ENCODE assay signal across 8 cellular contexts in genomic region chr13:30572859-30573275, GRCh38. TPM values are rescaled to one million over a fixed set of nuclear protein-coding genes. Genes with fewer than 3 reads are reported as not detected.
DNase-seq lines count a peak whose midpoint lies in the region; ATAC-seq, FAIRE-seq and TF ChIP-seq lines count a peak whose summit lies in the region.

No MANE protein-coding gene starts in this region.

- H3K4me1 ChIP-seq in PC-9 (replicated peaks; ENCODE audit: insufficient read depth) (peaks cover 34% of the 10 kb centered on the region), uterus (no peaks in the 10 kb centered on the region)

- CTCF ChIA-PET in activated naive CD4-positive, alpha-beta T cell treated with anti-CD3 and anti-CD28 coated beads for 36 hours (lab: Charles Lee): interaction anchor here (0.6 to 1.2 kb wide), 5 partner anchors 8 to 295 kb away, joined by 3 to 5 read pairs (median 3); no protein-coding TSS in a partner anchor
- CTCF ChIA-PET in PC-9 (lab: Charles Lee): no interaction called here

- H3K4me3 ChIP-seq in PC-9 (no peak overlapping the region; the same call in 1 of the 2 replicates), uterus (peak overlapping the region; percentile 31 to 35)

- no peaks in the 10 kb centered on the region for H3K9me3 Mint-ChIP-seq in activated naive CD4-positive, alpha-beta T cell treated with anti-CD3 and anti-CD28 coated beads for 36 hours
- H3K9me3 Mint-ChIP-seq in chondrocyte (ENCODE audit: low read depth): no peaks in the 10 kb centered on the region

- H3K27ac ChIP-seq in PC-9: no peak overlapping the region
- H3K27ac ChIP-seq in uterus: peak overlapping the region; percentile 73 to 88

- TF ChIP-seq CTCF in PC-9 (conservative IDR thresholded peaks at IDR 0.05) (no peak), chondrocyte (IDR thresholded peaks at IDR 0.05) (peak; percentile 78), uterus (IDR thresholded peaks at IDR 0.05) (peak; percentile 18 to 33 (median 26))

- FAIRE-seq in GM12891 (lab: Jason Lieb, UNC): no peak

- no peaks in the 10 kb centered on the region for H3K36me3 Mint-ChIP-seq in activated naive CD4-positive, alpha-beta T cell treated with anti-CD3 and anti-CD28 coated beads for 36 hours (ENCODE audit: low read depth)
- H3K36me3 Mint-ChIP-seq in chondrocyte (ENCODE audit: low read depth): no peaks in the 10 kb centered on the region

- peak; percentile 29 for DNase-seq in activated naive CD4-positive, alpha-beta T cell treated with anti-CD3 and anti-CD28 coated beads for 36 hours
- DNase-seq in activated naive CD4-positive, alpha-beta T cell treated with anti-CD3 and anti-CD28 coated beads, Interleukin-2, amount 50 U/mL, for 16 hours: no peak
- no peak for DNase-seq in PC-9
- DNase-seq in chondrocyte (ENCODE audit: low spot score): no peak
- peak; percentile 60 to 64 for DNase-seq in lung microvascular endothelial cell (ENCODE audit: low read depth in 2 of 2)
- no peak for DNase-seq in uterus
- DNase-seq in GM12891 (ENCODE audit: insufficient read length, low spot score): no peak

- H3K27me3 Mint-ChIP-seq in activated naive CD4-positive, alpha-beta T cell treated with anti-CD3 and anti-CD28 coated beads for 36 hours (ENCODE audit: low read depth): no peaks in the 10 kb centered on the region
- no peaks in the 10 kb centered on the region for H3K27me3 Mint-ChIP-seq in chondrocyte (ENCODE audit: low read depth)

- H4K20me1 ChIP-seq in PC-9 (ENCODE audit: insufficient read depth): no peaks in the 10 kb centered on the region

- intact Hi-C loops in activated naive CD4-positive, alpha-beta T cell treated with anti-CD3 and anti-CD28 coated beads for 36 hours (cut with micrococcal nuclease): loop anchor here (1.0 to 5.0 kb wide), 6 partner anchors 36 to 440 kb away; partner anchors contain the start of genes KATNAL1 and USPL1
- intact Hi-C loops in PC-9 (cut with micrococcal nuclease; ENCODE audit: unreplicated experiment) (loop anchor here (10.0 kb wide), 2 partner anchors 292 to 438 kb away; no protein-coding TSS in a partner anchor), uterus (cut with DNase I; ENCODE audit: low total_unique reads) (loop anchor here (10.0 kb wide), 1 partner anchor 108 kb away; the partner anchor contains the start of gene HMGB1)

- H3K27ac Mint-ChIP-seq in activated naive CD4-positive, alpha-beta T cell treated with anti-CD3 and anti-CD28 coated beads for 36 hours: peak overlapping the region; percentile 12
- peak overlapping the region; percentile 85 for H3K27ac Mint-ChIP-seq in chondrocyte (ENCODE audit: unreplicated experiment)

- H3K4me2 ChIP-seq in PC-9: peak overlapping the region; percentile 38

- H3K4me1 Mint-ChIP-seq in activated naive CD4-positive, alpha-beta T cell treated with anti-CD3 and anti-CD28 coated beads for 36 hours (ENCODE audit: low read depth): peaks cover 33% of the 10 kb centered on the region
- H3K4me1 Mint-ChIP-seq in chondrocyte (ENCODE audit: low read depth): peaks cover 40% of the 10 kb centered on the region

- H2AFZ ChIP-seq in PC-9: peak overlapping the region; percentile 9; the same call in 1 of the 2 replicates

- no peaks in the 10 kb centered on the region for H3K9me2 ChIP-seq in PC-9 (ENCODE audit: insufficient read depth)

- H3K4me3 Mint-ChIP-seq in activated naive CD4-positive, alpha-beta T cell treated with anti-CD3 and anti-CD28 coated beads for 36 hours: peak overlapping the region; percentile 41
- peak overlapping the region; percentile 51 for H3K4me3 Mint-ChIP-seq in chondrocyte (ENCODE audit: unreplicated experiment)

- no TSS peak for BruUV-seq in PC-9 (replicated peaks; lab: Mats Ljungman, UMichigan)

- H3K79me2 ChIP-seq in PC-9 (ENCODE audit: low read depth): no peaks in the 10 kb centered on the region

- H3K9me3 ChIP-seq in PC-9 (ENCODE audit: insufficient read depth, low read depth) (no peaks in the 10 kb centered on the region), uterus (no peaks in the 10 kb centered on the region)

- H3F3A ChIP-seq in PC-9 (ENCODE audit: insufficient read depth, low read depth): peaks cover 14% of the 10 kb centered on the region; the same call in 1 of the 2 replicates

- ATAC-seq in HG02571 (IDR thresholded peaks at IDR 0.05; ENCODE audit: unreplicated experiment): peak; percentile 70

- no peaks in the 10 kb centered on the region for H3K27me3 ChIP-seq in PC-9 (ENCODE audit: insufficient read depth, low read depth)
- H3K27me3 ChIP-seq in uterus: no peaks in the 10 kb centered on the region

- H3K36me3 ChIP-seq in PC-9 (ENCODE audit: low read depth): no peaks in the 10 kb centered on the region
- no peaks in the 10 kb centered on the region for H3K36me3 ChIP-seq in uterus

- POLR2A ChIA-PET in PC-9 (lab: Charles Lee; ENCODE audit: unreplicated experiment): no interaction called here

- TF ChIP-seq POLR2A in uterus (IDR thresholded peaks at IDR 0.05): no peak
- TF ChIP-seq POLR2A in GM12891 (IDR thresholded peaks at IDR 0.05; ENCODE audit: low read depth, low read length): no peak

TF ChIP-seq in GM12891, 5 proteins besides CTCF, POLR2A, EP300 and RAD21:
- TF ChIP-seq PAX5 (IDR thresholded peaks at IDR 0.05; ENCODE audit: insufficient read depth, low read length, severe bottlenecking) (no peak), TAF1 (IDR thresholded peaks at IDR 0.05; ENCODE audit: low read depth, low read length) (no peak), POU2F2 (IDR thresholded peaks at IDR 0.05; ENCODE audit: low read depth, low read length) (no peak), SPI1 (IDR thresholded peaks at IDR 0.05; ENCODE audit: low read depth, low read length) (no peak), POLR2AphosphoS5 (IDR thresholded peaks at IDR 0.05; ENCODE audit: low read depth, low read length) (no peak)

RNA-seq across cellular contexts. Expression of gene USPL1, which starts 44.9 kb away (rescaled TPM):
- 10 to 100 TPM; 10.7 to 11.3 TPM for total RNA-seq in activated naive CD4-positive, alpha-beta T cell treated with anti-CD3 and anti-CD28 coated beads for 36 hours
- total RNA-seq in PC-9 (2021) (8.9 and 10.7 TPM in 2 replicates), chondrocyte (10.6 to 15.3 TPM (median 11.0 TPM) in 3 replicates), lung microvascular endothelial cell (6.8 and 9.9 TPM in 2 replicates), uterus (10 to 100 TPM; 19.7 to 62.1 (median 27.1) TPM)
- 5.7 TPM for polyA plus RNA-seq in GM12891 (2012; ENCODE audit: low read depth, missing spikeins)

Comparison
In these comparisons a context has a peak if more than half of its experiments do, and no peak if none do; other contexts are left out.
1. DNase-seq: peak in activated naive CD4-positive, alpha-beta T cell treated with anti-CD3 and anti-CD28 coated beads for 36 hours (single experiment) and lung microvascular endothelial cell (2 of 2); none in activated naive CD4-positive, alpha-beta T cell treated with anti-CD3 and anti-CD28 coated beads, Interleukin-2, amount 50 U/mL, for 16 hours (single experiment), PC-9 (0 of 2), chondrocyte (single experiment), uterus (0 of 2) and GM12891 (single experiment).